Comparison of ENCODE assay signal across 13 cellular contexts in the genomic region with DNA sequence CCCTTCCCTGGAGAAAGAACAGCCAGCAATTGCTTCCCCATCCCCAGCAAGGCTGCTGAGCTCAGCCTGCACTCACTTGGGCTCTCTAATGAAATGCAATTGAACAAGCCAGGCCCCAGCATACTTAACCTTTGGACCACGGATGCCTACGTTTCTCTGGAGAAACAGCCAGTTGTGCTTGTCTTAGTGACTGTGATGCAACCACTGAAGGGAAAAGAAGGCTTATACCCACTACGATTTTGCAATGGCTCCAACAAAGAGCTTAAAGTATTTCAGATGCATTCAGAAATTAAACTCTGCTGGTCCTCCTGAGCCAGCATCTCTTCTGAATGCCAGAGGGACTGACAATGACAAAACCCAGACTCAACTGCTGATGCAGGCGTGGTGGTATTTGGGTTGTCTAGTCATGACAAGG. TPM values are rescaled to one million over a fixed set of nuclear protein-coding genes. Genes with fewer than 3 reads are reported as not detected.
DNase-seq lines count a peak whose midpoint lies in the region; TF ChIP-seq lines count a peak whose summit lies in the region.
"Had no signal": no experiment of that assay in that cellular context is flagged by ENCODE, and none has a peak within 500 bp of the region (broad histone marks: within the 10 kb centered on the region; RNA-seq: fewer than 3 reads in every experiment).

No MANE protein-coding gene starts in this region.

- peak overlapping the region; percentile 32; the same call in 1 of the 2 replicates for H3K9ac ChIP-seq in GM23248

- peak overlapping the region; percentile 17 for H3K4me2 ChIP-seq in GM23248 (ENCODE audit: unreplicated experiment)

- H3K4me1 ChIP-seq in GM23248 (ENCODE audit: insufficient read depth) (peaks cover 29% of the 10 kb centered on the region), neutrophil (ENCODE audit: control insufficient read depth in 1 of 2, insufficient read depth in 1 of 2, low read depth in 1 of 2, low read length in 1 of 2) (peaks cover 40 to 42% of the 10 kb centered on the region in 2 experiments)

- no peaks in the 10 kb centered on the region for H4K20me1 ChIP-seq in GM23248 (ENCODE audit: insufficient read depth)

- in situ Hi-C loops in GM23248 (cut with MboI): no loop called here

- peak; percentile 79 for DNase-seq in GM23248
- peak; percentile 76 for DNase-seq in NOMO-1 treated with dmso at 0.1 percent for 144 hours (lab: John Stamatoyannopoulos, UW; ENCODE audit: unreplicated experiment)
- DNase-seq in fibroblast of the aortic adventitia (ENCODE audit: low read depth): peak; percentile 72
- no peak for DNase-seq in NK-92 (lab: John Stamatoyannopoulos, UW; ENCODE audit: unreplicated experiment)
- no peak for DNase-seq in RPMI8226
- DNase-seq in hepatic stellate cell (ENCODE audit: low spot score): no peak
- no peak for DNase-seq in NCI-H1092 (lab: John Stamatoyannopoulos, UW)
- DNase-seq: activated naive CD8-positive, alpha-beta T cell treated with anti-CD3 and anti-CD28 coated beads for 36 hours; COR-L47; midbrain; NCI-H2081 treated with DMSO at 0.1 percent for 48 hours had no signal

- H3F3A ChIP-seq in GM23248 (ENCODE audit: insufficient read depth): peaks cover 31% of the 10 kb centered on the region

- no peaks in the 10 kb centered on the region for H3K79me2 ChIP-seq in GM23248 (ENCODE audit: insufficient read depth)

- H3K36me3 ChIP-seq in GM23248 (ENCODE audit: low read depth) (no peaks in the 10 kb centered on the region), neutrophil (no peaks in the 10 kb centered on the region)

- H3K27ac ChIP-seq in GM23248 (peak overlapping the region; percentile 84), neutrophil (peak overlapping the region; percentile 21)
- H3K27ac ChIP-seq: coronary artery had no signal

- H2AFZ ChIP-seq in GM23248: peak overlapping the region; percentile 11; the same call in 1 of the 2 replicates

- H3K9me2 ChIP-seq in GM23248 (ENCODE audit: insufficient read depth): no peaks in the 10 kb centered on the region

- H3K4me3 ChIP-seq in GM23248 (no peak overlapping the region), fibroblast of the aortic adventitia (ENCODE audit: low read depth, low read length) (no peak overlapping the region), neutrophil (ENCODE audit: low read depth in 1 of 2, low read length in 1 of 2) (no peak overlapping the region)
- H3K4me3 ChIP-seq: coronary artery had no signal

- 16 to 19% methylated on average over 4 of the region's 4 CpGs for WGBS in GM23248 (ENCODE audit: low coverage in 1 of 2, low lambda C conversion rate in 2 of 2, missing lambda C conversion rate in 2 of 2), 2 experiments

- H3K27me3 ChIP-seq in GM23248 (replicated peaks; ENCODE audit: insufficient read depth): no peaks in the 10 kb centered on the region
- H3K27me3 ChIP-seq in neutrophil: no peaks in the 10 kb centered on the region

- no peak for TF ChIP-seq CTCF in fibroblast of the aortic adventitia (IDR thresholded peaks at IDR 0.05; ENCODE audit: insufficient read depth, low read length)
- no peak for TF ChIP-seq CTCF in neutrophil (IDR thresholded peaks at IDR 0.05)

- H3K9me3 ChIP-seq in GM23248 (ENCODE audit: low read depth): no peaks in the 10 kb centered on the region
- no peaks in the 10 kb centered on the region for H3K9me3 ChIP-seq in neutrophil

RNA-seq across cellular contexts. Expression of gene SESN3, which starts 51.3 kb away (rescaled TPM):
- total RNA-seq in GM23248 (2014; rRNA removed; shearing (Covaris generic)): 19.2 TPM in 2 replicates
- 2.8 and 2.9 TPM in 2 replicates for polyA plus RNA-seq in GM23248 (2016; fragmentation: Nextera tagmentation; extraction: Ambion mirVana)
- 48.8 and 74.2 TPM in 2 replicates for total RNA-seq in fibroblast of the aortic adventitia (ENCODE audit: low replicate concordance)

Comparison
In these comparisons a context has a peak if more than half of its experiments do, and no peak if none do; other contexts are left out.
1. DNase-seq: peak in GM23248 (single experiment), NOMO-1 treated with dmso at 0.1 percent for 144 hours (single experiment) and fibroblast of the aortic adventitia (single experiment); none in NK-92 (single experiment), RPMI8226 (single experiment), hepatic stellate cell (single experiment) and NCI-H1092 (single experiment).